Comparison of ENCODE assay signal across 8 cellular contexts in the genomic region with DNA sequence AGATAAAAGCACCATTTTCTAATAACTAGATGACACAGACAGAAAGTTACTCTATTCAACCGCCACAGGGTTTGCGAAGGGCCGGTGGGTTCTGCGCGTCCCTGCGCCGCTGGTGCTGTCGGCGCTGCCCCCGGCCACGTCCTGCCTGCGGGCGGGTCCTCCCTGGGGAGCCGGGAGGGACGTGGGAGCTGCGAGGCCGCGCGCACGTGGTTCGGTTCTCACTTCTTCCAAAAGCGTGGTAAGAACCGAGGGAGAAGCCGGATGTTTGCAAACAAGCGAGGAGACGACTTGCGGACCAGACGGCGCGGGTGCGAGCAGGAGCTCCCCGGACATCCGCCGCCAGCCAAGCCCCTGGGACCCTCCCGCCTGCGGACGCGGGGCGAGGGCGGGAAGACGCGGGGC. TPM values are rescaled to one million over a fixed set of nuclear protein-coding genes. Genes with fewer than 3 reads are reported as not detected.
DNase-seq lines count a peak whose midpoint lies in the region; ATAC-seq and TF ChIP-seq lines count a peak whose summit lies in the region.

No MANE protein-coding gene starts in this region.

- 89% methylated on average over 42 of the region's 42 CpGs for WGBS in HUES64

- H3K4me3 ChIP-seq in HUES64 (ENCODE audit: low read length) (peak overlapping the region; percentile 64), choroid plexus epithelial cell (ENCODE audit: low read depth, low read length) (peak overlapping the region; percentile 17)

- POLR2A ChIA-PET in naive thymus-derived CD8-positive, alpha-beta T cell (lab: Charles Lee) = no interaction called here

- no peaks in the 10 kb centered on the region for H3K36me3 ChIP-seq in HUES64 (ENCODE audit: insufficient read depth, low read length)

- H3K9me3 ChIP-seq in HUES64 (ENCODE audit: insufficient read depth, low read depth, low read length) = peaks cover 7% of the 10 kb centered on the region; the same call in 1 of the 2 replicates

- H3K36me3 Mint-ChIP-seq in naive thymus-derived CD8-positive, alpha-beta T cell = peaks cover 0 to 8% (median 2%) of the 10 kb centered on the region in 3 donors

- peaks cover 10 to 24% (median 19%) of the 10 kb centered on the region in 4 donors for H3K4me1 Mint-ChIP-seq in naive thymus-derived CD8-positive, alpha-beta T cell

- peak overlapping the region; percentile 62 to 90 (median 78) for H3K4me3 Mint-ChIP-seq in naive thymus-derived CD8-positive, alpha-beta T cell

- peak; percentile 36 to 49 for ATAC-seq in naive thymus-derived CD8-positive, alpha-beta T cell
- no peak for ATAC-seq in HG03378 (IDR thresholded peaks at IDR 0.05; ENCODE audit: unreplicated experiment)
- ATAC-seq in GM18909 (IDR thresholded peaks at IDR 0.05; ENCODE audit: poor library complexity, unreplicated experiment) = no peak
- no peak for ATAC-seq in HG02798 (IDR thresholded peaks at IDR 0.05; ENCODE audit: poor library complexity, unreplicated experiment)

- TF ChIP-seq CTCF in choroid plexus epithelial cell (conservative IDR thresholded peaks at IDR 0.05; ENCODE audit: low read depth, low read length) = no peak

- no peak overlapping the region for H3K9ac ChIP-seq in HUES64 (ENCODE audit: low read depth, low read length)

- H3K27ac ChIP-seq in HUES64 (ENCODE audit: low read depth, low read length) = no peak overlapping the region

- H3K27me3 Mint-ChIP-seq in naive thymus-derived CD8-positive, alpha-beta T cell = peaks cover 58 to 85% (median 72%) of the 10 kb centered on the region in 5 donors

- H3K9me3 Mint-ChIP-seq in naive thymus-derived CD8-positive, alpha-beta T cell = no peaks in the 10 kb centered on the region

- H3K27ac Mint-ChIP-seq in naive thymus-derived CD8-positive, alpha-beta T cell = peak overlapping the region in 2 of 10 donors; percentile 66 to 69

- H3K27me3 ChIP-seq in HUES64 (ENCODE audit: insufficient read depth, low read length) = peaks cover 88% of the 10 kb centered on the region

- no peaks in the 10 kb centered on the region for H3K4me1 ChIP-seq in HUES64 (ENCODE audit: insufficient read depth, low read length)

- DNase-seq in CD1c-positive myeloid dendritic cell (ENCODE audit: extremely low spot score) (peak; percentile 31), choroid plexus epithelial cell (ENCODE audit: low read depth) (peak; percentile 10), SIG-M5 (lab: John Stamatoyannopoulos, UW) (no peak)
- DNase-seq in naive thymus-derived CD8-positive, alpha-beta T cell = peak in 3 of 10 donors; percentile 4 to 22 (median 13)

RNA-seq across cellular contexts. Expression of gene BTNL9, which starts 12.5 kb away (rescaled TPM):
- 0.45 TPM for polyA plus RNA-seq in HUES64 (2013, experiment 1 of 2)
- polyA plus RNA-seq in HUES64 (2013, experiment 2 of 2) = 0.51 TPM
- total RNA-seq in naive thymus-derived CD8-positive, alpha-beta T cell = under 1 TPM; 0.25 to 0.42 TPM
- not detected for polyA plus RNA-seq in naive thymus-derived CD8-positive, alpha-beta T cell

Comparison
In these comparisons a context has a peak if more than half of its experiments do, and no peak if none do; other contexts are left out.
1. ATAC-seq: peak in naive thymus-derived CD8-positive, alpha-beta T cell (2 of 2); none in HG03378 (single experiment), GM18909 (single experiment) and HG02798 (single experiment).